Comparison of ENCODE assay signal across 21 cellular contexts in genomic region chr6:137701942-137702341, GRCh38.
"Had no signal": no experiment of that assay in that cellular context is flagged by ENCODE, and none has a peak within 500 bp of the region (broad histone marks: within the 10 kb centered on the region; RNA-seq: fewer than 3 reads in every experiment).

No MANE protein-coding gene starts in this region.

- H3K9me3 Mint-ChIP-seq: activated naive CD4-positive, alpha-beta T cell treated with anti-CD3 and anti-CD28 coated beads, Interleukin-2, amount 50 U/mL, for 72 hours; brain; dendritic cell treated with granulocyte-macrophage colony-stimulating factor and Interleukin-4, amounts not matched to agents 40 ng/mL and 50 ng/mL, for 4 days; immature natural killer cell; memory B cell; nephron; T-cell; T-helper 2 cell treated with Interferon-gamma antibody and Interleukin-4, amounts not matched to agents 5 μg/mL and 100 μg/mL, for 36 hours had no signal

- H3K4me1 ChIP-seq: parathyroid adenoma, uterus had no signal

- ATAC-seq: activated naive CD4-positive, alpha-beta T cell treated with anti-CD3 and anti-CD28 coated beads, Interleukin-2, amount 50 U/mL, for 72 hours; T-cell had no signal

- DNase-seq: activated CD4-positive, CD25-positive, alpha-beta regulatory T cell treated with anti-CD3 and anti-CD28 coated beads, Interleukin-2, amount 50 U/mL, for 72 hours; activated T-cell treated with anti-CD3 and anti-CD28 coated beads, Interleukin-2, amount 50 U/mL, for 1 hour; aorta; caudate nucleus; effector CD4-positive, alpha-beta T cell; immature natural killer cell; spleen; stimulated activated CD4-positive, alpha-beta T cell treated with anti-CD3 and anti-CD28 coated beads, Interleukin-4, amount 100 ng/mL, for 1 hour; stimulated activated naive CD4-positive, alpha-beta T cell treated with Interleukin-2 at 50 U/mL for 16 hours; T-cell; transverse colon; uterus; WERI-Rb-1 had no signal

- H3K9me3 ChIP-seq: spleen, suprapubic skin, transverse colon, uterus had no signal

- H3K4me3 ChIP-seq: spleen, suprapubic skin, transverse colon, uterus had no signal

- H3K36me3 Mint-ChIP-seq: brain, immature natural killer cell, memory B cell, T-cell had no signal

- H3K27ac Mint-ChIP-seq: activated naive CD4-positive, alpha-beta T cell treated with anti-CD3 and anti-CD28 coated beads, Interleukin-2, amount 50 U/mL, for 72 hours; dendritic cell treated with granulocyte-macrophage colony-stimulating factor and Interleukin-4, amounts not matched to agents 40 ng/mL and 50 ng/mL, for 4 days; immature natural killer cell; memory B cell; nephron; T-cell; T-helper 2 cell treated with Interferon-gamma antibody and Interleukin-4, amounts not matched to agents 5 μg/mL and 100 μg/mL, for 36 hours had no signal

- H3K9ac ChIP-seq: parathyroid adenoma had no signal

- H3K27ac ChIP-seq: parathyroid adenoma, spleen, suprapubic skin, transverse colon, WERI-Rb-1 had no signal

- H3K27me3 ChIP-seq: spleen, suprapubic skin, transverse colon, uterus had no signal

- H3K4me3 Mint-ChIP-seq: brain; dendritic cell treated with granulocyte-macrophage colony-stimulating factor and Interleukin-4, amounts not matched to agents 40 ng/mL and 50 ng/mL, for 4 days; immature natural killer cell; memory B cell; nephron; T-cell; T-helper 2 cell treated with Interferon-gamma antibody and Interleukin-4, amounts not matched to agents 5 μg/mL and 100 μg/mL, for 36 hours had no signal

- H3K36me3 ChIP-seq: spleen, suprapubic skin, transverse colon, uterus, WERI-Rb-1 had no signal
